ENCODE assay signal across 10 cellular contexts in the genomic region with DNA sequence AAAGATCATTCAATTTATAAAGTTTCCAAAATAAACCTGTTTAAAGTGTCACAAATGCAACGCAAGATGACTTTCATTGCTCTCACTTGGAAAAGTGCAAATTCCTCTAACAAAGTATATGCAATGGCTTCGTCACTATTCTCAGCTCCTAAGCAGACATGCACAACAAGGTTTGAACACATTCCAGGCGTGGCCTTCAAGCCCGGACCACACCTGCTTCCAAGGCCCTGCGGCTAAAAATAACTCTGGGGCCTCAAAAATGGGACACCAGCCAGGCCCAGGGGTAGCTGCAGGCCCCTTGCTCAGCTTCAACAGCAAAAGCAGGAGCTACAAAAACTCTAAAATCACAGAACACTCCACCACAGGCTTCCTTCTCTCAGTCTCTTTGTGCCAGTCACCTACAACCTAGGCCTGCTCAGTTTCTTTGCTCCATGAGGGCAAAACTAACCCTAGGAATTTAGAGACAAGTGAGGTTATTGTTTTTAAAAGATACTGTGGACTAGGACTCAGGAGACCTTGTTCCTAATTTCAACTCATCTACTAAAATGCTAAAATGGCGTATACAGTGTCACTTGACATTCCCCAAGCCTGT. TPM values are rescaled to one million over a fixed set of nuclear protein-coding genes. Genes with fewer than 3 reads are reported as not detected.
DNase-seq lines count a peak whose midpoint lies in the region; ATAC-seq, FAIRE-seq and TF ChIP-seq lines count a peak whose summit lies in the region.
"Had no signal": no experiment of that assay in that cellular context is flagged by ENCODE, and none has a peak within 500 bp of the region (broad histone marks: within the 10 kb centered on the region; RNA-seq: fewer than 3 reads in every experiment).

No MANE protein-coding gene starts in this region.

- WGBS in A549 (ENCODE audit: missing lambda C conversion rate): 72% methylated on average over 6 of the region's 6 CpGs
- WGBS in GM23248 (ENCODE audit: low coverage in 1 of 2, low lambda C conversion rate in 2 of 2, missing lambda C conversion rate in 2 of 2), 2 experiments: 80 to 85% methylated on average over 6 of the region's 6 CpGs

- intact Hi-C loops in breast epithelium (cut with DNase I; ENCODE audit: low total_unique reads) (no loop called here), mucosa of descending colon (cut with DNase I, micrococcal nuclease) (no loop called here)

- in situ Hi-C loops in GM23248 (cut with MboI): no loop called here

- H3K4me1 ChIP-seq in A549 (peaks cover 31% of the 10 kb centered on the region), breast epithelium (peaks cover 0 to 7% of the 10 kb centered on the region in 2 donors), mucosa of descending colon (ENCODE audit: low read depth) (peaks cover 36% of the 10 kb centered on the region), GM23248 (ENCODE audit: insufficient read depth) (no peaks in the 10 kb centered on the region)

- H3F3A ChIP-seq in GM23248 (ENCODE audit: insufficient read depth): no peaks in the 10 kb centered on the region

- TF ChIP-seq CTCF in A549 (IDR thresholded peaks at IDR 0.05): no peak
- no peak for TF ChIP-seq CTCF in breast epithelium (IDR thresholded peaks at IDR 0.05)
- TF ChIP-seq CTCF in mucosa of descending colon (IDR thresholded peaks at IDR 0.05): no peak

- TF ChIP-seq EP300 in A549 (IDR thresholded peaks at IDR 0.05): no peak

- no peaks in the 10 kb centered on the region for H3K79me2 ChIP-seq in GM23248 (ENCODE audit: insufficient read depth)

- H3K9me3 ChIP-seq in A549 (no peaks in the 10 kb centered on the region), breast epithelium (no peaks in the 10 kb centered on the region), mucosa of descending colon (no peaks in the 10 kb centered on the region), GM23248 (ENCODE audit: low read depth) (no peaks in the 10 kb centered on the region)

- POLR2A ChIA-PET in A549 (lab: Yijun Ruan, JAX): interaction anchor here (0.9 kb wide), 1 partner anchor 14 kb away, joined by 3 read pairs; no protein-coding TSS in a partner anchor

- DNase-seq in A549 (ENCODE audit: low read depth in 1 of 2, low spot score in 1 of 2): peak in 1 of 2 experiments; percentile 43
- peak; percentile 89 for DNase-seq in NCI-H1105 treated with DMSO at 0.1 percent for 48 hours (lab: John Stamatoyannopoulos, UW)
- DNase-seq in breast epithelium (ENCODE audit: low spot score in 2 of 2): no peak
- DNase-seq in mucosa of descending colon: peak in 2 of 3 donors; percentile 64 to 66
- DNase-seq in SKM-1 treated with dmso at 0.1 percent for 144 hours (lab: John Stamatoyannopoulos, UW; ENCODE audit: unreplicated experiment): no peak
- no peak for DNase-seq in GM23248
- no peak for DNase-seq in activated naive CD4-positive, alpha-beta T cell treated with Interleukin-2 at 50 U/mL for 16 hours
- DNase-seq: DND-41 had no signal

- H3K27me3 ChIP-seq in breast epithelium (no peaks in the 10 kb centered on the region), GM23248 (replicated peaks; ENCODE audit: insufficient read depth) (no peaks in the 10 kb centered on the region)

- H3K36me3 ChIP-seq in breast epithelium: no peaks in the 10 kb centered on the region
- H3K36me3 ChIP-seq in mucosa of descending colon (ENCODE audit: low read depth): no peaks in the 10 kb centered on the region
- H3K36me3 ChIP-seq in GM23248 (ENCODE audit: low read depth): no peaks in the 10 kb centered on the region

- H2AFZ ChIP-seq in GM23248: no peak overlapping the region

- no peaks in the 10 kb centered on the region for H3K9me2 ChIP-seq in GM23248 (ENCODE audit: insufficient read depth)

- H3K27ac ChIP-seq in A549 (peak overlapping the region in 1 of 2 experiments; percentile 58; a peak in 3 of 6 replicates), breast epithelium (peak overlapping the region; percentile 50 to 71), GM23248 (no peak overlapping the region)
- H3K27ac ChIP-seq: KMS-11 had no signal

- no peak for FAIRE-seq in A549 (lab: Jason Lieb, UNC)

- H4K20me1 ChIP-seq in GM23248 (ENCODE audit: insufficient read depth): no peaks in the 10 kb centered on the region

- no peak for TF ChIP-seq RAD21 in A549 (conservative IDR thresholded peaks at IDR 0.05 in 1 of 2, IDR thresholded peaks at IDR 0.05 in 1 of 2)

- CTCF ChIA-PET in A549 (lab: Yijun Ruan, JAX): interaction anchor here (0.7 to 1.4 kb wide), 6 partner anchors 22 to 184 kb away, joined by 3 to 4 read pairs (median 4); no protein-coding TSS in a partner anchor

- ATAC-seq in A549 (peak; percentile 19 to 60; a peak in 4 of 6 replicates), mucosa of descending colon (peak; percentile 75), GM21423 (IDR thresholded peaks at IDR 0.05; ENCODE audit: unreplicated experiment) (no peak)

- H3K9ac ChIP-seq in GM23248: no peak overlapping the region
- H3K9ac ChIP-seq: KMS-11 had no signal

- H3K4me3 ChIP-seq in A549 (no peak overlapping the region), breast epithelium (no peak overlapping the region), mucosa of descending colon (no peak overlapping the region), GM23248 (no peak overlapping the region)

- H3K4me2 ChIP-seq in A549 (peak overlapping the region; percentile 30; the same call in 2 of the 3 replicates), GM23248 (ENCODE audit: unreplicated experiment) (no peak overlapping the region)
- H3K4me2 ChIP-seq: KMS-11 had no signal

- TF ChIP-seq POLR2A in A549 (IDR thresholded peaks at IDR 0.05; ENCODE audit: low read length) (no peak), breast epithelium (IDR thresholded peaks at IDR 0.05) (no peak)

TF ChIP-seq in A549, 52 proteins besides CTCF, POLR2A, EP300 and RAD21:
- TF ChIP-seq, protein P1, sequence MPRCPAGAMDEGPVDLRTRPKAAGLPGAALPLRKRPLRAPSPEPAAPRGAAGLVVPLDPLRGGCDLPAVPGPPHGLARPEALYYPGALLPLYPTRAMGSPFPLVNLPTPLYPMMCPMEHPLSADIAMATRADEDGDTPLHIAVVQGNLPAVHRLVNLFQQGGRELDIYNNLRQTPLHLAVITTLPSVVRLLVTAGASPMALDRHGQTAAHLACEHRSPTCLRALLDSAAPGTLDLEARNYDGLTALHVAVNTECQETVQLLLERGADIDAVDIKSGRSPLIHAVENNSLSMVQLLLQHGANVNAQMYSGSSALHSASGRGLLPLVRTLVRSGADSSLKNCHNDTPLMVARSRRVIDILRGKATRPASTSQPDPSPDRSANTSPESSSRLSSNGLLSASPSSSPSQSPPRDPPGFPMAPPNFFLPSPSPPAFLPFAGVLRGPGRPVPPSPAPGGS (IDR thresholded peaks at IDR 0.05): no peak
- TF ChIP-seq EHMT2 (IDR thresholded peaks at IDR 0.05; ENCODE audit: low read depth) (no peak), JUNB (IDR thresholded peaks at IDR 0.05) (no peak), TFCP2L1 (CRISPR knock-in tag; IDR thresholded peaks at IDR 0.05) (no peak), HOXA7 (CRISPR knock-in tag; IDR thresholded peaks at IDR 0.05) (no peak), RFX5 (IDR thresholded peaks at IDR 0.05) (no peak), MYC (IDR thresholded peaks at IDR 0.05; ENCODE audit: borderline replicate concordance, low read length) (no peak), CBX2 (IDR thresholded peaks at IDR 0.05; ENCODE audit: borderline replicate concordance, low read depth) (no peak), CHD4 (IDR thresholded peaks at IDR 0.05; ENCODE audit: borderline replicate concordance) (no peak), HOXB5 (CRISPR knock-in tag; IDR thresholded peaks at IDR 0.05) (no peak), NFE2L2 (conservative IDR thresholded peaks at IDR 0.05; ENCODE audit: low read length) (no peak), HOXB13 (CRISPR knock-in tag; IDR thresholded peaks at IDR 0.05; ENCODE audit: low read depth) (no peak), ZC3H11A (IDR thresholded peaks at IDR 0.05) (no peak), BHLHE40 (IDR thresholded peaks at IDR 0.05; ENCODE audit: low read depth, low read length) (no peak), KDM1A (IDR thresholded peaks at IDR 0.05; ENCODE audit: low read depth) (no peak), FOXS1 (CRISPR knock-in tag; IDR thresholded peaks at IDR 0.05) (no peak)
- TF ChIP-seq, protein P2, sequence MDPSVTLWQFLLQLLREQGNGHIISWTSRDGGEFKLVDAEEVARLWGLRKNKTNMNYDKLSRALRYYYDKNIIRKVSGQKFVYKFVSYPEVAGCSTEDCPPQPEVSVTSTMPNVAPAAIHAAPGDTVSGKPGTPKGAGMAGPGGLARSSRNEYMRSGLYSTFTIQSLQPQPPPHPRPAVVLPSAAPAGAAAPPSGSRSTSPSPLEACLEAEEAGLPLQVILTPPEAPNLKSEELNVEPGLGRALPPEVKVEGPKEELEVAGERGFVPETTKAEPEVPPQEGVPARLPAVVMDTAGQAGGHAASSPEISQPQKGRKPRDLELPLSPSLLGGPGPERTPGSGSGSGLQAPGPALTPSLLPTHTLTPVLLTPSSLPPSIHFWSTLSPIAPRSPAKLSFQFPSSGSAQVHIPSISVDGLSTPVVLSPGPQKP (IDR thresholded peaks at IDR 0.05; ENCODE audit: low read depth, low read length): no peak
- TF ChIP-seq, protein P3, sequence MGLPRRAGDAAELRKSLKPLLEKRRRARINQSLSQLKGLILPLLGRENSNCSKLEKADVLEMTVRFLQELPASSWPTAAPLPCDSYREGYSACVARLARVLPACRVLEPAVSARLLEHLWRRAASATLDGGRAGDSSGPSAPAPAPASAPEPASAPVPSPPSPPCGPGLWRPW (IDR thresholded peaks at IDR 0.05): no peak
TF ChIP-seq in A549: peak in this region for 0.

RNA-seq across cellular contexts. Expression of a gene that starts 29.3 kb away (rescaled TPM):
- polyA plus RNA-seq in A549 (2011; rRNA removed): 34.7 and 43.0 TPM in 2 replicates
- polyA plus RNA-seq in A549 (2012; cell fraction: cytosol; rRNA removed): 5.9 and 7.2 TPM in 2 replicates
- polyA plus RNA-seq in A549 (2012; cell fraction: nucleus; rRNA removed): 6.1 and 6.2 TPM in 2 replicates
- polyA plus RNA-seq in A549 (2017; fragmentation: RNase III; extraction: RNeasy Plus Mini Kit Qiagen cat#74134 plus additional on column Dnase treatment): 13.1 to 19.0 TPM (median 18.2 TPM) in 3 replicates
- polyA minus RNA-seq in A549 (2011; rRNA and poly(A)+ RNA removed): 40.7 and 54.4 TPM in 2 replicates
- 10 to 100 TPM; 10.9 to 63.3 (median 61.0) TPM for total RNA-seq in breast epithelium
- 10 to 100 TPM; 42.3 to 61.8 (median 42.9) TPM for total RNA-seq in mucosa of descending colon
- total RNA-seq in GM23248 (2014; rRNA removed; shearing (Covaris generic)): 2.8 and 3.0 TPM in 2 replicates
- 0.74 and 1.1 TPM in 2 replicates for polyA plus RNA-seq in GM23248 (2016; fragmentation: Nextera tagmentation; extraction: Ambion mirVana)

Comparison
In these comparisons a context has a peak if more than half of its experiments do, and no peak if none do; other contexts are left out.
1. DNase-seq: peak in NCI-H1105 treated with DMSO at 0.1 percent for 48 hours (single experiment) and mucosa of descending colon (2 of 3); none in breast epithelium (0 of 2), SKM-1 treated with dmso at 0.1 percent for 144 hours (single experiment), GM23248 (single experiment) and activated naive CD4-positive, alpha-beta T cell treated with Interleukin-2 at 50 U/mL for 16 hours (single experiment).